Comparison of ENCODE assay signal across 27 cellular contexts in the genomic region with DNA sequence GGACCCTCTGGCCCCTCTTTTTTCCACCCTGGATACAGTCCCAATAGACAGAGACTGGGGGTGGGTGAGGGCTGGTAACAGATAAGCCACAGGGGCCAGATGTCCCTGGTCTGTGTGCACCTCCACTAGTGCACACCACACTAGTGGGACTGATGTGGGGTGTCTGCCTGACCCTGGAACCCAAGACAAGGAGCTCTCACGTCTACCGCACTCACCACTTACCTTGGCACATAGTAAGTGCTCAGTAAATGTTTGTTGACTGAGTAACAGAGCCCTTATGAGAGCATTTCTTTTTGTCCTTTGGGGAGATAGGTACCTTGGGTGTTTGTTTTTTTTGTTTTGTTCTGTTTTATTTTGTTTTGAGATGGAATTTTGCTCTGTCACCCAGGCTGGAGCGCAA. TPM values are rescaled to one million over a fixed set of nuclear protein-coding genes. Genes with fewer than 3 reads are reported as not detected.
"Had no signal": no experiment of that assay in that cellular context is flagged by ENCODE, and none has a peak within 500 bp of the region (broad histone marks: within the 10 kb centered on the region; RNA-seq: fewer than 3 reads in every experiment).

No MANE protein-coding gene starts in this region.

- H3K27me3 Mint-ChIP-seq: activated naive CD8-positive, alpha-beta T cell treated with anti-CD3 and anti-CD28 coated beads, Interleukin-2, amount 50 U/mL, for 24 hours; T-cell had no signal

- H3K4me1 ChIP-seq: ascending aorta, body of pancreas had no signal

- H3K36me3 Mint-ChIP-seq: activated naive CD4-positive, alpha-beta T cell treated with anti-CD3 and anti-CD28 coated beads, Interleukin-2, amount 50 U/mL, for 72 hours had no signal

- H3K9me3 Mint-ChIP-seq: activated naive CD4-positive, alpha-beta T cell treated with anti-CD3 and anti-CD28 coated beads, Interleukin-2, amount 50 U/mL, for 72 hours; activated naive CD8-positive, alpha-beta T cell treated with anti-CD3 and anti-CD28 coated beads, Interleukin-2, amount 50 U/mL, for 24 hours; T-cell had no signal

- H3K4me3 ChIP-seq: ascending aorta, body of pancreas, MG63, SK-N-MC had no signal

- H3K9me3 ChIP-seq: ascending aorta, body of pancreas, MG63 had no signal

- H3K27me3 ChIP-seq: ascending aorta, body of pancreas had no signal

- DNase-seq: activated CD4-positive, alpha-beta T cell treated with anti-CD3 and anti-CD28 coated beads for 4 hours; activated CD4-positive, alpha-beta T cell treated with anti-CD3 and anti-CD28 coated beads, Interleukin-2, amount 50 U/mL, for 4 hours; activated CD8-positive, alpha-beta memory T cell treated with anti-CD3 and anti-CD28 coated beads for 24 hours; activated naive CD8-positive, alpha-beta T cell treated with anti-CD3 and anti-CD28 coated beads, Interleukin-2, amount 50 U/mL, for 24 hours; activated T-cell treated with anti-CD3 and anti-CD28 coated beads, Interleukin-2, amount 50 U/mL, for 48 hours; amniotic stem cell; body of pancreas; central memory CD4-positive, alpha-beta T cell; MG63; MV-4-11; NCI-H1092 treated with DMSO at 0.1 percent for 48 hours; NCI-H1436; NCI-H1694 treated with DMSO at 0.1 percent for 48 hours; NCI-H2029 treated with DMSO at 0.1 percent for 48 hours; NCI-H510A treated with DMSO at 0.1 percent for 48 hours; NCI-H69; NK-92 treated with Interleukin-12 subunit alpha and Interleukin-12 subunit beta, amount 100 ng/mL, for 24 hours; OCI-M1; RPMI8226; T-cell had no signal

- H3K36me3 ChIP-seq: ascending aorta, MG63 had no signal

- H3K4me3 Mint-ChIP-seq: activated naive CD8-positive, alpha-beta T cell treated with anti-CD3 and anti-CD28 coated beads, Interleukin-2, amount 50 U/mL, for 24 hours; T-cell had no signal

- H3K27ac ChIP-seq: ascending aorta, body of pancreas, SK-N-MC had no signal

- H3K27ac Mint-ChIP-seq: activated naive CD4-positive, alpha-beta T cell treated with anti-CD3 and anti-CD28 coated beads, Interleukin-2, amount 50 U/mL, for 72 hours; activated naive CD8-positive, alpha-beta T cell treated with anti-CD3 and anti-CD28 coated beads, Interleukin-2, amount 50 U/mL, for 24 hours; T-cell had no signal

- H3K4me1 Mint-ChIP-seq: activated naive CD8-positive, alpha-beta T cell treated with anti-CD3 and anti-CD28 coated beads, Interleukin-2, amount 50 U/mL, for 24 hours had no signal

- ATAC-seq: activated CD4-positive, CD25-positive, alpha-beta regulatory T cell treated with anti-CD3 and anti-CD28 coated beads, Interleukin-2, amount 50 U/mL, for 24 hours; activated naive CD4-positive, alpha-beta T cell treated with anti-CD3 and anti-CD28 coated beads, Interleukin-2, amount 50 U/mL, for 72 hours; activated naive CD8-positive, alpha-beta T cell treated with anti-CD3 and anti-CD28 coated beads, Interleukin-2, amount 50 U/mL, for 24 hours; body of pancreas; Panc1; Right ventricle myocardium inferior; T-cell had no signal

RNA-seq across cellular contexts. Expression of a gene that starts 34.7 kb away (rescaled TPM):
- total RNA-seq: ascending aorta, bronchial epithelial cell had no signal

RNA-seq across cellular contexts. Expression of a gene that starts 40.1 kb away (rescaled TPM):
- total RNA-seq: bronchial epithelial cell had no signal
